17 cellular contexts compared by ENCODE assay signal in the genomic region with DNA sequence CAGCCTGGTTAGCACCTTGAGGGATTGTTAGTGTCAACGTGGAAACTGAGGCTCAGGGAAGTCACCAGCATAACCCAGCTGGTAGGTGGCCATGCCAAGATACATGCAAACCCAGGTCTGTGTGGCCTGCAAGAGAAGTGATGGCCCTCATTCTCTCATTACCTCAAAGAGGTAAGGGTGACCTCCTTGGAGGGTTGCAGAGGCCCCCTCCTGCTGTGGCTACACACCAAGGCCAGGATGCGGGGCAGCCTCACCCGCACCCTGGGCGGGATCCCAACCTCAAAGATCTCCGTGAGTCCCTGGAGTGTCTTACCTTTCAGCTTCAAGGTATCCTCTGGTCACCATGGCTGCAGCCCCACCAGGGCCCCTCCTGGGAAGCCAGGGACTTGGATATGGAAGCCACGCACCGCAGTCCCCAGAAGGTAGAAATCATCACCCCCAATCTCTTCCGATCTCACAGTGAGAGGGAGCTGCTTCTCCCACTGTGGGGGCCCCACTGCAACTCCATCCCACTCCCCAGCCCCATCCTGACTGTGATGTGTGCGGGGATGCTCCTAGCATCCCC.
"Had no signal": no experiment of that assay in that cellular context is flagged by ENCODE, and none has a peak within 500 bp of the region (broad histone marks: within the 10 kb centered on the region; RNA-seq: fewer than 3 reads in every experiment).

No MANE protein-coding gene starts in this region.

- H3K27ac ChIP-seq: breast epithelium, epithelial cell of prostate, thyroid gland, vagina had no signal

- H3K9me3 Mint-ChIP-seq: activated naive CD4-positive, alpha-beta T cell treated with anti-CD3 and anti-CD28 coated beads for 36 hours; effector memory CD8-positive, alpha-beta T cell; nephron; T-helper 1 cell treated with Interleukin-12 subunit alpha and Interleukin-12 subunit beta and Interleukin-4 antibody, amounts not matched to agents 30 μg/mL and 1 μg/mL, for 36 hours had no signal

- H3K4me3 Mint-ChIP-seq: activated naive CD4-positive, alpha-beta T cell treated with anti-CD3 and anti-CD28 coated beads for 36 hours; effector memory CD8-positive, alpha-beta T cell; nephron; T-helper 1 cell treated with Interleukin-12 subunit alpha and Interleukin-12 subunit beta and Interleukin-4 antibody, amounts not matched to agents 30 μg/mL and 1 μg/mL, for 36 hours had no signal

- H3K4me1 ChIP-seq: breast epithelium, thyroid gland, vagina had no signal

- H3K27ac Mint-ChIP-seq: activated naive CD4-positive, alpha-beta T cell treated with anti-CD3 and anti-CD28 coated beads for 36 hours; effector memory CD8-positive, alpha-beta T cell; progenitor cell of endocrine pancreas; T-helper 1 cell treated with Interleukin-12 subunit alpha and Interleukin-12 subunit beta and Interleukin-4 antibody, amounts not matched to agents 30 μg/mL and 1 μg/mL, for 36 hours had no signal

- H3K9me3 ChIP-seq: breast epithelium, thyroid gland, vagina had no signal

- H3K27me3 Mint-ChIP-seq: progenitor cell of endocrine pancreas had no signal

- H3K27me3 ChIP-seq: breast epithelium, thyroid gland, vagina had no signal

- H3K4me3 ChIP-seq: breast epithelium, lung, thyroid gland, vagina had no signal

- H3K36me3 ChIP-seq: breast epithelium, thyroid gland, vagina had no signal

- ATAC-seq: effector memory CD8-positive, alpha-beta T cell; left cardiac atrium had no signal

- DNase-seq: activated naive CD4-positive, alpha-beta T cell treated with anti-CD3 and anti-CD28 coated beads for 36 hours; dermis blood vessel endothelial cell; effector memory CD8-positive, alpha-beta T cell; foreskin fibroblast; left cardiac atrium; stimulated activated CD4-positive, alpha-beta T cell treated with anti-CD3 and anti-CD28 coated beads, Interleukin-12 subunit alpha, Interleukin-12 subunit beta, amount 100 ng/mL, for 4 hours; stimulated activated CD4-positive, alpha-beta T cell treated with anti-CD3 and anti-CD28 coated beads, Interleukin-1b, Interleukin-23, amount 100 ng/mL, for 48 hours; stimulated activated CD8-positive, alpha-beta memory T cell treated with anti-CD3 and anti-CD28 coated beads, Interleukin-4, amount 100 ng/mL, for 48 hours; stimulated activated naive CD4-positive, alpha-beta T cell; thyroid gland had no signal
